Comparison of ENCODE assay signal across 1 cellular context in the genomic region with DNA sequence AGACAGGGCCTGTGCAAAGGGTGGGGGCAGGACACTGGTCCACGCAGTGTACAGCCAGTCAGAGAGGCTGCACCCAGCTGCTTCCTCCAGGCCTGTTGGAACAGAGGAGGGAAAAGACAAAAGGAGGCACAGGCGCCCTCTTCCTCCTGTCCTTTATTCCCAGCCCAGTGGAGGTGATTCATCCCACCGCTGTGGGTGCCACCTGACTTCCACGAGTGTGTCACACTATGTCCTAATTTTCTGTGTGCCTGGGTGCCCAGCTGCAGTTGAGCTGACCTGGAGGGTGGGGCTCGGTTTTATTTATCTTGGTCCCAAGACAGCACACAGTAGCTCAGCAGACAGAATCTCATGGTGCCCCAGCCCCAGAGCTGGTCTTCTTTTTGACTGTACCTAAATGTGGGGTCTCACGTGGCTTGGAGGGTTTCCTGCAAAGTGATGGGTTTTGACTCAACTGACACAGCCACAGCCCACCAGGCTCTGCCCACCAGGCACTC.
TF ChIP-seq lines count a peak whose summit lies in the region.

No MANE protein-coding gene starts in this region.

TF ChIP-seq in IMR-90, 13 proteins besides CTCF, POLR2A, EP300 and RAD21:
- TF ChIP-seq, protein P1, sequence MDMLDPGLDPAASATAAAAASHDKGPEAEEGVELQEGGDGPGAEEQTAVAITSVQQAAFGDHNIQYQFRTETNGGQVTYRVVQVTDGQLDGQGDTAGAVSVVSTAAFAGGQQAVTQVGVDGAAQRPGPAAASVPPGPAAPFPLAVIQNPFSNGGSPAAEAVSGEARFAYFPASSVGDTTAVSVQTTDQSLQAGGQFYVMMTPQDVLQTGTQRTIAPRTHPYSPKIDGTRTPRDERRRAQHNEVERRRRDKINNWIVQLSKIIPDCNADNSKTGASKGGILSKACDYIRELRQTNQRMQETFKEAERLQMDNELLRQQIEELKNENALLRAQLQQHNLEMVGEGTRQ (IDR thresholded peaks at IDR 0.05; ENCODE audit: low read depth, low read length), result peak; percentile 24; the same call in 1 of the 2 replicates
- TF ChIP-seq BHLHE40 (IDR thresholded peaks at IDR 0.05; ENCODE audit: low read depth, low read length), result no peak
- no peak for TF ChIP-seq RFX5 (IDR thresholded peaks at IDR 0.05; ENCODE audit: low read depth, low read length)
TF ChIP-seq in IMR-90: peak in this region for 1.
